Comparison of ENCODE assay signal across 8 cellular contexts in the genomic region with DNA sequence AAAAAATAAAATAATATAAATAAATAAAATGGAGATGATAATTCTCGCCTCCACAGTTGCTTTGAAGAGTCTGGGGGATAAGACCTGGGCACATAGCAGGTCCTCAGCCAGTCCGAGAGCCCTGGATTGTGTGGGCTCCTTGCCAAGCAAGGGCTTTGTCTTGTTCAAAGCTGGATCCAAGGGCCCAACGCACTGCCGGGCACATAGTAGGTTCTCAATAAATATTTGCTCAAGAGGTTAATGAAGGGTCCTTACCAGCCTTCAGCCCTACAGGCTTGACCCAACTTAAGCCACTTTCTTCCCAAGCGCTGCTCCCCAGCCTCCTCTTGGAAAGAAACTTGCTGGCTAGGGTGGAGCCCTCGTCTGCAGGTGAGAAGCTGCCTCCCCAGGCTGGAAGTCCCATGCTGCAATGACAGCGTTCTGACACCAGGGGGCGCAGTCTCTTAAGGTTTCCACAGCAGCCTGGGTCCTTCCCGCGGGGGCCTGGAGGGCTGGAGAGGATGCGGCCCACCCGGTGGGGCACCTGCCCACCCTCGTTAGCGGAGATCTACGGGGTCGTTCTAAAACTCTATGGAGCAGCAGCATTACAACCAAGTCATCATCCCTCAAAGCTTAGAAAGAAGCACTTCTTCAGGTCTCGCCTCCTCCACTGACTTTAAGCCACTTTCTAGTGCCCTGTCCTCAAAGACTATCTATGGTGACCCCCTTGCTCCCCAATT.
DNase-seq lines count a peak whose midpoint lies in the region; ATAC-seq and TF ChIP-seq lines count a peak whose summit lies in the region.

No MANE protein-coding gene starts in this region.

- H3K4me3 ChIP-seq in BJ (ENCODE audit: low read depth, low read length), result no peak overlapping the region

- H3K27me3 ChIP-seq in BJ (ENCODE audit: control insufficient read depth, insufficient read depth, low read length), result no peaks in the 10 kb centered on the region

- CTCF ChIA-PET in BJ (lab: Yijun Ruan, JAX), result interaction anchor here (0.6 to 8.0 kb wide), 44 partner anchors 9 to 764 kb away, joined by 3 to 99 read pairs (median 4); no protein-coding TSS in a partner anchor

- TF ChIP-seq CTCF in BJ (IDR thresholded peaks at IDR 0.05; ENCODE audit: insufficient read depth, low read depth, low read length), result peak; percentile 94

- DNase-seq in BJ (ENCODE audit: low read depth) (no peak), HCEC 1CT (peak; percentile 27), NCI-H748 (lab: John Stamatoyannopoulos, UW; ENCODE audit: unreplicated experiment) (peak; percentile 74), dermis microvascular lymphatic vessel endothelial cell (ENCODE audit: low read depth in 2 of 2) (peak; percentile 52 to 73), medulla oblongata (ENCODE audit: extremely low spot score) (peak; percentile 71)
- DNase-seq in activated CD4-positive, alpha-beta T cell treated with anti-CD3 and anti-CD28 coated beads, Interleukin-2, amount 50 U/mL, for 4 hours, result peak; percentile 67 to 68
- peak; percentile 55 to 58 for DNase-seq in stimulated activated CD8-positive, alpha-beta memory T cell treated with anti-CD3 and anti-CD28 coated beads, Interleukin-15, amount 100 ng/mL, for 48 hours (ENCODE audit: low read depth in 2 of 2)

- H3K36me3 ChIP-seq in BJ (ENCODE audit: control insufficient read depth, insufficient read depth, low read length), result no peaks in the 10 kb centered on the region

- ATAC-seq in GM21381 (IDR thresholded peaks at IDR 0.05; ENCODE audit: unreplicated experiment), result no peak

- POLR2A ChIA-PET in BJ (lab: Charles Lee), result no interaction called here
